Comparison of ENCODE assay signal across 16 cellular contexts in genomic region chr1:51969038-51969705, GRCh38. TPM values are rescaled to one million over a fixed set of nuclear protein-coding genes. Genes with fewer than 3 reads are reported as not detected.
DNase-seq lines count a peak whose midpoint lies in the region; ATAC-seq and TF ChIP-seq lines count a peak whose summit lies in the region.
"Had no signal": no experiment of that assay in that cellular context is flagged by ENCODE, and none has a peak within 500 bp of the region (broad histone marks: within the 10 kb centered on the region; RNA-seq: fewer than 3 reads in every experiment).

No MANE protein-coding gene starts in this region.

- H3K4me2 ChIP-seq in OCI-LY7 (ENCODE audit: low read length), result no peak overlapping the region

- POLR2A ChIA-PET in AG04450 (lab: Yijun Ruan, JAX) (interaction anchor here (0.7 to 2.1 kb wide), 3 partner anchors 32 to 73 kb away, joined by 3 to 20 read pairs (median 3); no protein-coding TSS in a partner anchor), OCI-LY7 (lab: Charles Lee) (interaction anchor here (0.6 kb wide), 3 partner anchors 115 to 1227 kb away, joined by 3 to 9 read pairs (median 4); no protein-coding TSS in a partner anchor)

- no peaks in the 10 kb centered on the region for H3K79me2 ChIP-seq in OCI-LY7 (ENCODE audit: insufficient read depth, low read depth, low read length)

- H3K27ac Mint-ChIP-seq in stimulated activated effector memory CD8-positive, alpha-beta T cell treated with anti-CD3 and anti-CD28 coated beads, Interleukin-12 subunit alpha, Interleukin-12 subunit beta, amount 100 ng/mL, for 72 hours, result no peak overlapping the region
- H3K27ac Mint-ChIP-seq: activated CD4-positive, alpha-beta T cell treated with anti-CD3 and anti-CD28 coated beads for 36 hours; activated T-cell treated with anti-CD3 and anti-CD28 coated beads, Interleukin-2, amount 50 U/mL, for 72 hours had no signal

- TF ChIP-seq POLR2A in right lobe of liver (IDR thresholded peaks at IDR 0.05), result peak; percentile 75

- H3K36me3 ChIP-seq in HUES48 (ENCODE audit: control insufficient read depth, insufficient read depth, low read length), result peaks cover 69% of the 10 kb centered on the region
- H3K36me3 ChIP-seq in right lobe of liver, result no peaks in the 10 kb centered on the region
- no peaks in the 10 kb centered on the region for H3K36me3 ChIP-seq in OCI-LY7 (ENCODE audit: insufficient read depth, low read length)
- H3K36me3 ChIP-seq: BE2C, vagina had no signal

- TF ChIP-seq CTCF in AG04450 (IDR thresholded peaks at IDR 0.05; ENCODE audit: low read depth, low read length), result no peak
- TF ChIP-seq CTCF in cardiac fibroblast (IDR thresholded peaks at IDR 0.05; ENCODE audit: low read depth, low read length), result no peak
- no peak for TF ChIP-seq CTCF in right lobe of liver (IDR thresholded peaks at IDR 0.05)
- TF ChIP-seq CTCF in OCI-LY7 (conservative IDR thresholded peaks at IDR 0.05; ENCODE audit: low read length), result no peak

- H3K4me1 ChIP-seq in HUES48 (ENCODE audit: control insufficient read depth, insufficient read depth, low read length) (peaks cover 5% of the 10 kb centered on the region; the same call in 1 of the 2 replicates), right lobe of liver (peaks cover 0 to 15% (median 0%) of the 10 kb centered on the region in 4 donors), OCI-LY7 (ENCODE audit: insufficient read depth, low read length, poor library complexity, severe bottlenecking) (peaks cover 2% of the 10 kb centered on the region)
- H3K4me1 ChIP-seq: BE2C, vagina had no signal

- H3K27me3 ChIP-seq in AG04450 (ENCODE audit: control insufficient read depth, insufficient read depth, low read length), result no peaks in the 10 kb centered on the region
- H3K27me3 ChIP-seq in HUES48 (ENCODE audit: control insufficient read depth, insufficient read depth, low read length), result no peaks in the 10 kb centered on the region
- no peaks in the 10 kb centered on the region for H3K27me3 ChIP-seq in right lobe of liver
- H3K27me3 ChIP-seq: BE2C, vagina had no signal

- DNase-seq in AG04450 (ENCODE audit: low read depth, low spot score), result peak; percentile 81
- DNase-seq in cardiac fibroblast (ENCODE audit: low read depth in 2 of 2), result peak; percentile 65 to 97
- DNase-seq in right lobe of liver, result peak in 1 of 3 donors; percentile 71
- no peak for DNase-seq in stimulated activated effector memory CD8-positive, alpha-beta T cell treated with anti-CD3 and anti-CD28 coated beads, Interleukin-12 subunit alpha, Interleukin-12 subunit beta, amount 100 ng/mL, for 72 hours (ENCODE audit: low spot score in 2 of 2)
- DNase-seq in GM19238 (ENCODE audit: insufficient read length, low spot score), result no peak
- no peak for DNase-seq in OCI-LY7 (ENCODE audit: low spot score)
- DNase-seq in GF-D8 (lab: John Stamatoyannopoulos, UW), result no peak
- DNase-seq: activated CD4-positive, alpha-beta T cell treated with anti-CD3 and anti-CD28 coated beads for 36 hours; activated T-cell treated with anti-CD3 and anti-CD28 coated beads, Interleukin-2, amount 50 U/mL, for 72 hours; BE2C; erythroblast; kidney; NCI-H187 had no signal

- H2AFZ ChIP-seq in OCI-LY7 (ENCODE audit: low read length), result no peak overlapping the region; the same call in 1 of the 2 replicates

- no peaks in the 10 kb centered on the region for H4K20me1 ChIP-seq in OCI-LY7 (ENCODE audit: insufficient read depth, low read length)

- no peaks in the 10 kb centered on the region for H3K36me3 Mint-ChIP-seq in stimulated activated effector memory CD8-positive, alpha-beta T cell treated with anti-CD3 and anti-CD28 coated beads, Interleukin-12 subunit alpha, Interleukin-12 subunit beta, amount 100 ng/mL, for 72 hours

- H3K4me3 ChIP-seq in AG04450 (ENCODE audit: low read depth, low read length) (no peak overlapping the region), HUES48 (ENCODE audit: low read depth, low read length) (no peak overlapping the region), cardiac fibroblast (replicated peaks in 1 of 2; ENCODE audit: low read depth in 2 of 2, low read length in 2 of 2) (no peak overlapping the region), right lobe of liver (no peak overlapping the region), OCI-LY7 (ENCODE audit: low read depth, low read length, poor library complexity, severe bottlenecking) (no peak overlapping the region)
- H3K4me3 ChIP-seq: vagina had no signal

- H3K9me2 ChIP-seq in OCI-LY7 (ENCODE audit: insufficient read depth, low read length), result no peaks in the 10 kb centered on the region

- peaks cover 5% of the 10 kb centered on the region for H3K4me1 Mint-ChIP-seq in stimulated activated effector memory CD8-positive, alpha-beta T cell treated with anti-CD3 and anti-CD28 coated beads, Interleukin-12 subunit alpha, Interleukin-12 subunit beta, amount 100 ng/mL, for 72 hours

- H3K9me3 Mint-ChIP-seq in stimulated activated effector memory CD8-positive, alpha-beta T cell treated with anti-CD3 and anti-CD28 coated beads, Interleukin-12 subunit alpha, Interleukin-12 subunit beta, amount 100 ng/mL, for 72 hours, result no peaks in the 10 kb centered on the region
- H3K9me3 Mint-ChIP-seq: activated T-cell treated with anti-CD3 and anti-CD28 coated beads, Interleukin-2, amount 50 U/mL, for 72 hours had no signal

- H3K4me3 Mint-ChIP-seq in stimulated activated effector memory CD8-positive, alpha-beta T cell treated with anti-CD3 and anti-CD28 coated beads, Interleukin-12 subunit alpha, Interleukin-12 subunit beta, amount 100 ng/mL, for 72 hours, result no peak overlapping the region
- H3K4me3 Mint-ChIP-seq: activated CD4-positive, alpha-beta T cell treated with anti-CD3 and anti-CD28 coated beads for 36 hours; activated T-cell treated with anti-CD3 and anti-CD28 coated beads, Interleukin-2, amount 50 U/mL, for 72 hours had no signal

- no peak overlapping the region for H3K9ac ChIP-seq in HUES48 (ENCODE audit: low read depth, low read length)

- peak; percentile 88 to 91 (median 90) for ATAC-seq in right lobe of liver
- ATAC-seq in stimulated activated effector memory CD8-positive, alpha-beta T cell treated with anti-CD3 and anti-CD28 coated beads, Interleukin-12 subunit alpha, Interleukin-12 subunit beta, amount 100 ng/mL, for 72 hours, result no peak
- ATAC-seq: activated CD4-positive, alpha-beta T cell treated with anti-CD3 and anti-CD28 coated beads for 36 hours; activated T-cell treated with anti-CD3 and anti-CD28 coated beads, Interleukin-2, amount 50 U/mL, for 72 hours had no signal

- no TSS peak for BruUV-seq in OCI-LY7 (replicated peaks; lab: Mats Ljungman, UMichigan)

- no peaks in the 10 kb centered on the region for H3K9me3 ChIP-seq in AG04450 (ENCODE audit: control insufficient read depth, insufficient read depth, low read length)
- no peaks in the 10 kb centered on the region for H3K9me3 ChIP-seq in HUES48 (ENCODE audit: control insufficient read depth, insufficient read depth, low read length)
- no peaks in the 10 kb centered on the region for H3K9me3 ChIP-seq in right lobe of liver
- no peaks in the 10 kb centered on the region for H3K9me3 ChIP-seq in OCI-LY7 (ENCODE audit: low read length)
- H3K9me3 ChIP-seq: BE2C, vagina had no signal

- CTCF ChIA-PET in AG04450 (lab: Charles Lee) (interaction anchor here (2.3 kb wide), 1 partner anchor 72 kb away, joined by 10 read pairs; no protein-coding TSS in a partner anchor), OCI-LY7 (lab: Charles Lee; ENCODE audit: unreplicated experiment) (no interaction called here)

- 15% methylated on average over 4 of the region's 8 CpGs for WGBS in right lobe of liver (ENCODE audit: insufficient coverage, low coverage, low lambda C conversion rate, missing lambda C conversion rate)

- intact Hi-C loops in right lobe of liver (cut with DNase I) (no loop called here), OCI-LY7 (cut with micrococcal nuclease; ENCODE audit: unreplicated experiment) (no loop called here)

- H3K27ac ChIP-seq in AG04450 (ENCODE audit: low read depth, low read length), result peak overlapping the region; percentile 91
- H3K27ac ChIP-seq in HUES48 (ENCODE audit: low read depth, low read length), result peak overlapping the region; percentile 52
- peak overlapping the region in 2 of 3 donors; percentile 45 to 80 for H3K27ac ChIP-seq in right lobe of liver
- no peak overlapping the region for H3K27ac ChIP-seq in OCI-LY7 (ENCODE audit: low read depth, low read length, poor library complexity, severe bottlenecking)
- H3K27ac ChIP-seq: vagina had no signal

RNA-seq across cellular contexts. Expression of gene RAB3B, which starts 21.3 kb away (rescaled TPM):
- 28.4 and 28.6 TPM in 2 replicates for polyA plus RNA-seq in AG04450 (2011; rRNA removed)
- polyA minus RNA-seq in AG04450 (2011; rRNA and poly(A)+ RNA removed), result 51.1 and 66.1 TPM in 2 replicates
- 1 to 10 TPM in 3 of 6 experiments, under 1 TPM in 3; 0.05 to 9.7 (median 4.4) TPM for total RNA-seq in right lobe of liver
- total RNA-seq in OCI-LY7 (2014; rRNA removed; shearing (Covaris generic)), result 0.03 and 0.05 TPM in 2 replicates
- not detected in 2 replicates for total RNA-seq in OCI-LY7 (2022)
- total RNA-seq: cardiac septum had no signal

Comparison
In these comparisons a context has a peak if more than half of its experiments do, and no peak if none do; other contexts are left out.
1. DNase-seq: peak in AG04450 (single experiment) and cardiac fibroblast (2 of 2); none in stimulated activated effector memory CD8-positive, alpha-beta T cell treated with anti-CD3 and anti-CD28 coated beads, Interleukin-12 subunit alpha, Interleukin-12 subunit beta, amount 100 ng/mL, for 72 hours (0 of 2), GM19238 (single experiment), OCI-LY7 (single experiment) and GF-D8 (single experiment).